In genomic region chr11:63963895-63964294, GRCh38 we compare ENCODE assay signal across 1 cellular context. TPM values are rescaled to one million over a fixed set of nuclear protein-coding genes. Genes with fewer than 3 reads are reported as not detected.
"Had no signal": no experiment of that assay in that cellular context is flagged by ENCODE, and none has a peak within 500 bp of the region (broad histone marks: within the 10 kb centered on the region; RNA-seq: fewer than 3 reads in every experiment).

No MANE protein-coding gene starts in this region.

RNA-seq across cellular contexts. Expression of gene RCOR2, which starts 46.9 kb away (rescaled TPM):
- total RNA-seq: MCF 10A had no signal
